In the genomic region with DNA sequence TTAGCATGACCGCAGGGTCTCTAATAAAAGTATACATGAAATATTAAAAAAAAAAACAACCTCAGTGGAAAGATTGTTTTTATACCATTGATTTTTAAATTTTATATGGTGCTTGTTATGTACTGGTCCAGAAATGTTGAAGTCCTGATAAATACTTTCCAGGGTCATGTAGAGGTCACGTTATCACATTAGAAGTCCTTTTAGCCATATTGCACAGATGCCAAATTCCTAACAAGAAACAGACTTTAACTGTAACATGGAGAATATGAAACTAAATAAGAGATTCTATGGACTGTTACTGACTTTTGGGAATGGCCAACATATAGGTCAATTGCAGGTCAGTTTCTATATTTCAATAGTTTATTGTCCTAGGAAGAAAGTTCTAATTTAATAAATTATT, we compare ENCODE assay signal across 26 cellular contexts.
"Had no signal": no experiment of that assay in that cellular context is flagged by ENCODE, and none has a peak within 500 bp of the region (broad histone marks: within the 10 kb centered on the region; RNA-seq: fewer than 3 reads in every experiment).

No MANE protein-coding gene starts in this region.

- H3K27me3 Mint-ChIP-seq: dendritic cell treated with granulocyte-macrophage colony-stimulating factor and Interleukin-4, amounts not matched to agents 40 ng/mL and 50 ng/mL, for 4 days; naive thymus-derived CD4-positive, alpha-beta T cell had no signal

- ATAC-seq: left lung; naive thymus-derived CD4-positive, alpha-beta T cell; psoas muscle; right cardiac atrium; stimulated activated effector memory CD8-positive, alpha-beta T cell treated with anti-CD3 and anti-CD28 coated beads, Interleukin-12 subunit alpha, Interleukin-12 subunit beta, amount 100 ng/mL, for 72 hours had no signal

- H3K4me1 ChIP-seq: colonic mucosa, esophagus muscularis mucosa, left lung, psoas muscle, sigmoid colon, stomach, thyroid gland, vagina had no signal

- FAIRE-seq: kidney had no signal

- DNase-seq: colonic mucosa; effector CD8-positive, alpha-beta T cell; endodermal cell; foreskin melanocyte; kidney; left lung; mesenchymal stem cell; midbrain; naive thymus-derived CD4-positive, alpha-beta T cell; occipital lobe; ovary; posterior cingulate gyrus; psoas muscle; right cardiac atrium; sigmoid colon; stimulated activated CD4-positive, alpha-beta T cell treated with anti-CD3 and anti-CD28 coated beads, Interleukin-2, amount 100 ng/mL, for 24 hours; stimulated activated CD4-positive, alpha-beta T cell treated with anti-CD3 and anti-CD28 coated beads, Interleukin-4, amount 100 ng/mL, for 24 hours; stimulated activated naive CD4-positive, alpha-beta T cell treated with Interleukin-2 at 50 U/mL for 16 hours; stomach; thyroid gland; trophoblast cell had no signal

- H3K27me3 ChIP-seq: colonic mucosa, esophagus muscularis mucosa, left lung, ovary, sigmoid colon, stomach, thyroid gland, vagina had no signal

- H3K36me3 Mint-ChIP-seq: naive thymus-derived CD4-positive, alpha-beta T cell; stimulated activated effector memory CD8-positive, alpha-beta T cell treated with anti-CD3 and anti-CD28 coated beads, Interleukin-12 subunit alpha, Interleukin-12 subunit beta, amount 100 ng/mL, for 72 hours had no signal

- H3K4me1 Mint-ChIP-seq: endodermal cell; naive thymus-derived CD4-positive, alpha-beta T cell; stimulated activated effector memory CD8-positive, alpha-beta T cell treated with anti-CD3 and anti-CD28 coated beads, Interleukin-12 subunit alpha, Interleukin-12 subunit beta, amount 100 ng/mL, for 72 hours had no signal

- H3K9me3 Mint-ChIP-seq: dendritic cell treated with granulocyte-macrophage colony-stimulating factor and Interleukin-4, amounts not matched to agents 40 ng/mL and 50 ng/mL, for 4 days; endodermal cell had no signal

- H3K36me3 ChIP-seq: colonic mucosa, esophagus muscularis mucosa, left lung, ovary, sigmoid colon, stomach, thyroid gland, vagina had no signal

- H3K27ac Mint-ChIP-seq: dendritic cell treated with granulocyte-macrophage colony-stimulating factor and Interleukin-4, amounts not matched to agents 40 ng/mL and 50 ng/mL, for 4 days; endodermal cell; naive thymus-derived CD4-positive, alpha-beta T cell; stimulated activated effector memory CD8-positive, alpha-beta T cell treated with anti-CD3 and anti-CD28 coated beads, Interleukin-12 subunit alpha, Interleukin-12 subunit beta, amount 100 ng/mL, for 72 hours had no signal

- H3K4me3 ChIP-seq: colonic mucosa, esophagus muscularis mucosa, left lung, ovary, psoas muscle, sigmoid colon, stomach, thyroid gland, vagina had no signal

- H3K4me3 Mint-ChIP-seq: dendritic cell treated with granulocyte-macrophage colony-stimulating factor and Interleukin-4, amounts not matched to agents 40 ng/mL and 50 ng/mL, for 4 days; endodermal cell; naive thymus-derived CD4-positive, alpha-beta T cell; stimulated activated effector memory CD8-positive, alpha-beta T cell treated with anti-CD3 and anti-CD28 coated beads, Interleukin-12 subunit alpha, Interleukin-12 subunit beta, amount 100 ng/mL, for 72 hours had no signal

- H3K9me3 ChIP-seq: colonic mucosa, esophagus muscularis mucosa, left lung, ovary, psoas muscle, sigmoid colon, stomach, thyroid gland, vagina had no signal

- H3K27ac ChIP-seq: colonic mucosa, epithelial cell of prostate, esophagus muscularis mucosa, left lung, ovary, psoas muscle, sigmoid colon, stomach, thyroid gland, vagina had no signal
